In the genomic region with DNA sequence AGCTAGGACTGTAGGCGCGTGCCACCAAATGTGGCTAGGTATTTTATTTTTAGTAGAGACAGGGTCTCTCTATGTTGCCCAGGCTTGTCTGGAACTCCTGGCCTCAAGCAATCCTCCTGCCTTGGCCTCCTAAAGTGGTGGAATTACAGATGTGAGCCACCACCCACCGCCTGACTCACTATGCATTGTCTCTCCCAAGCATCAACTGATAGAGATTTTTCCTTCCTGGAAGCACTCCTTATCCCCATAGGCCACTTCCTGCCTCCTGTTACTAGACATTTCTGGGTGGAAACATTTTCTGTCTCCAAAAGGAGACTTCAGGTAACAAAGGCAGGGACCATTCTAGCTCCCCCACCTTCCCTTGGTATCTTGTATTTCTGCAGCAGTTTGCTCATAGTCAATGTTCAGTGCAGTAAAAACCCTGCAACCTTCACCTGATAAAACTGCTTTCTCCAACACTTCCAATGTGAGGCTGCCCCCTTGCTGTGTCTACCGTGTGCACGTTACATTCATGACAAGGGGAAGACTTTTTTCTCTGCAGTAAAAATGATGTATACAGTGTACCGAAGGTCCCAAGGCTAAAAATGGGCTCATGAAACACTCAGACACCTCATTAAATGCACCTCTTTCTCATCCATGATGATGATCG, we compare ENCODE assay signal across 24 cellular contexts.
DNase-seq lines count a peak whose midpoint lies in the region; ATAC-seq, FAIRE-seq and TF ChIP-seq lines count a peak whose summit lies in the region.
"Had no signal": no experiment of that assay in that cellular context is flagged by ENCODE, and none has a peak within 500 bp of the region (broad histone marks: within the 10 kb centered on the region; RNA-seq: fewer than 3 reads in every experiment).

No MANE protein-coding gene starts in this region.

- TF ChIP-seq RAD21 in SK-N-SH (IDR thresholded peaks at IDR 0.05; ENCODE audit: low read length) (0 out of 2 replicates have a peak, but pooled peaks have one; percentile 8), Ishikawa (IDR thresholded peaks at IDR 0.05; ENCODE audit: low read depth) (peak; percentile 16; the same call in 1 of the 2 replicates), GM12878 (IDR thresholded peaks at IDR 0.05; ENCODE audit: insufficient read depth, low read depth, low read length) (0 out of 2 replicates have a peak, but pooled peaks have one; percentile 15)

- H3K4me1 ChIP-seq in SK-N-SH (ENCODE audit: control insufficient read depth in 1 of 2, insufficient read depth in 2 of 2, low read depth in 1 of 2, low read length in 1 of 2): no peaks in the 10 kb centered on the region
- no peaks in the 10 kb centered on the region for H3K4me1 ChIP-seq in GM12878 (ENCODE audit: control insufficient read depth, insufficient read depth, low read length)

- in situ Hi-C loops in GM12878 (cut with MboI): no loop called here

- POLR2A ChIA-PET in SK-N-SH (lab: Yijun Ruan, JAX): no interaction called here
- POLR2A ChIA-PET in GM12878 (lab: Charles Lee): no interaction called here
- POLR2A ChIA-PET in activated CD4-positive, alpha-beta memory T cell treated with anti-CD3 and anti-CD28 coated beads for 36 hours (lab: Charles Lee): interaction anchor here (0.5 kb wide), 1 partner anchor 351 kb away, joined by 4 read pairs; no protein-coding TSS in a partner anchor

- H3K4me3 ChIP-seq in SK-N-SH (ENCODE audit: low read depth in 2 of 2, low read length in 1 of 2) (no peak overlapping the region), GM12878 (no peak overlapping the region)

- H3K9me3 Mint-ChIP-seq in activated CD4-positive, alpha-beta memory T cell treated with anti-CD3 and anti-CD28 coated beads for 36 hours: no peaks in the 10 kb centered on the region

- H3K27me3 Mint-ChIP-seq in activated CD4-positive, alpha-beta memory T cell treated with anti-CD3 and anti-CD28 coated beads for 36 hours: no peaks in the 10 kb centered on the region

- CTCF ChIA-PET in SK-N-SH (lab: Yijun Ruan, JAX): no interaction called here
- CTCF ChIA-PET in GM12878 (lab: Yijun Ruan, JAX): interaction anchor here (0.7 to 1.3 kb wide), 2 partner anchors 10 to 140 kb away, joined by 3 to 4 read pairs; no protein-coding TSS in a partner anchor
- CTCF ChIA-PET in activated CD4-positive, alpha-beta memory T cell treated with anti-CD3 and anti-CD28 coated beads for 36 hours (lab: Charles Lee): no interaction called here

- H3K9me3 ChIP-seq in SK-N-SH (no peaks in the 10 kb centered on the region), GM12878 (replicated peaks; ENCODE audit: control insufficient read depth, insufficient read depth, low read length) (peaks cover 4% of the 10 kb centered on the region; the same call in 2 of the 3 replicates)

- no peak for DNase-seq in SK-N-SH
- DNase-seq in GM12878 (ENCODE audit: low read depth, low spot score): no peak
- DNase-seq in left colon: no peak
- no peak for DNase-seq in kidney tubule cell (ENCODE audit: low spot score)
- no peak for DNase-seq in activated CD4-positive, alpha-beta memory T cell treated with anti-CD3 and anti-CD28 coated beads for 36 hours
- no peak for DNase-seq in activated CD4-positive, alpha-beta T cell treated with anti-CD3 and anti-CD28 coated beads for 1 hour
- DNase-seq: 8988T; Calu3; CD8-positive, alpha-beta memory T cell; DMS153; GDM1; H7; NCI-H1694; NCI-H2081; NCI-H2171; NCI-H345; NCI-H524; PC-3; Right ventricle myocardium superior; SW 1271 had no signal

- RAD21 ChIA-PET in GM12878 (lab: Charles Lee; ENCODE audit: unreplicated experiment): no interaction called here

- TF ChIP-seq EP300 in SK-N-SH (IDR thresholded peaks at IDR 0.05; ENCODE audit: borderline replicate concordance in 1 of 2, low read depth in 1 of 2, low read length in 1 of 2): no peak
- no peak for TF ChIP-seq EP300 in Ishikawa (IDR thresholded peaks at IDR 0.05; ENCODE audit: borderline replicate concordance)
- no peak for TF ChIP-seq EP300 in GM12878 (IDR thresholded peaks at IDR 0.05; ENCODE audit: borderline replicate concordance in 1 of 2, control insufficient read depth in 1 of 2, low read depth in 2 of 2, low read length in 2 of 2)

- WGBS in SK-N-SH (ENCODE audit: low lambda C conversion rate): 78% methylated on average over 7 of the region's 7 CpGs
- whole genome bisulfite sequencing in GM12878 (ENCODE audit: insufficient coverage, insufficient replicate concordance, low lambda C conversion rate, missing lambda C conversion rate): 87% methylated on average over 7 of the region's 7 CpGs

- H3K9me2 ChIP-seq in SK-N-SH: no peaks in the 10 kb centered on the region

- intact Hi-C loops in GM12878 (cut with micrococcal nuclease; ENCODE audit: unreplicated experiment): no loop called here
- intact Hi-C loops in left colon (cut with DNase I, micrococcal nuclease): no loop called here
- intact Hi-C loops in activated CD4-positive, alpha-beta memory T cell treated with anti-CD3 and anti-CD28 coated beads for 36 hours (cut with micrococcal nuclease): no loop called here

- no peak overlapping the region for H3K4me2 ChIP-seq in SK-N-SH
- H3K4me2 ChIP-seq in GM12878 (ENCODE audit: control insufficient read depth, insufficient read depth): no peak overlapping the region
- H3K4me2 ChIP-seq: KMS-11 had no signal

- H3K9ac ChIP-seq in SK-N-SH (no peak overlapping the region), GM12878 (ENCODE audit: control insufficient read depth, insufficient read depth, low read length) (no peak overlapping the region)
- H3K9ac ChIP-seq: KMS-11 had no signal

- H2AFZ ChIP-seq in SK-N-SH (ENCODE audit: low read depth) (no peak overlapping the region), GM12878 (ENCODE audit: control insufficient read depth, low read depth, low read length) (no peak overlapping the region)

- no peak overlapping the region for H3K4me3 Mint-ChIP-seq in activated CD4-positive, alpha-beta memory T cell treated with anti-CD3 and anti-CD28 coated beads for 36 hours
- H3K4me3 Mint-ChIP-seq: CD8-positive, alpha-beta memory T cell had no signal

- no peaks in the 10 kb centered on the region for H3K4me1 Mint-ChIP-seq in activated CD4-positive, alpha-beta memory T cell treated with anti-CD3 and anti-CD28 coated beads for 36 hours (ENCODE audit: low read depth)
- H3K4me1 Mint-ChIP-seq: CD8-positive, alpha-beta memory T cell had no signal

- H3F3A ChIP-seq in SK-N-SH (replicated peaks; ENCODE audit: insufficient read depth): no peaks in the 10 kb centered on the region

- no peak for TF ChIP-seq CTCF in SK-N-SH (IDR thresholded peaks at IDR 0.05)
- peak in 1 of 3 experiments; percentile 23; a peak in 1 of 6 replicates for TF ChIP-seq CTCF in GM12878 (IDR thresholded peaks at IDR 0.05 in 2 of 3, conservative IDR thresholded peaks at IDR 0.05 in 1 of 3; ENCODE audit: control insufficient read depth in 2 of 3, extremely low read depth in 1 of 3, insufficient read depth in 1 of 3, low read depth in 3 of 3, low read length in 3 of 3)

- no peak overlapping the region for H3K27ac Mint-ChIP-seq in activated CD4-positive, alpha-beta memory T cell treated with anti-CD3 and anti-CD28 coated beads for 36 hours

- no peak for TF ChIP-seq POLR2A in GM12878 (IDR thresholded peaks at IDR 0.05; ENCODE audit: low read depth, low read length)

- BruUV-seq in GM12878 (replicated peaks; lab: Mats Ljungman, UMichigan): no TSS peak

- H4K20me1 ChIP-seq in SK-N-SH (ENCODE audit: insufficient read depth) (no peaks in the 10 kb centered on the region), GM12878 (ENCODE audit: control insufficient read depth, insufficient read depth) (no peaks in the 10 kb centered on the region)

- FAIRE-seq in GM12878 (lab: Jason Lieb, UNC): no peak

- ATAC-seq in SK-N-SH treated with all-trans-retinoic acid at 6 μM for 48 hours: no peak
- ATAC-seq in GM12878: no peak
- ATAC-seq in left colon: peak; percentile 54
- ATAC-seq: PC-3 had no signal

- H3K36me3 Mint-ChIP-seq in activated CD4-positive, alpha-beta memory T cell treated with anti-CD3 and anti-CD28 coated beads for 36 hours: no peaks in the 10 kb centered on the region

- H3K79me2 ChIP-seq in SK-N-SH (ENCODE audit: insufficient read depth): no peaks in the 10 kb centered on the region
- no peaks in the 10 kb centered on the region for H3K79me2 ChIP-seq in GM12878 (ENCODE audit: control insufficient read depth, insufficient read depth, low read length)

- H3K27ac ChIP-seq in SK-N-SH (ENCODE audit: low read depth in 2 of 2, low read length in 1 of 2): no peak overlapping the region
- no peak overlapping the region for H3K27ac ChIP-seq in GM12878 (ENCODE audit: control insufficient read depth, insufficient read depth)
- H3K27ac ChIP-seq: C4-2B, KMS-11 had no signal

- no peaks in the 10 kb centered on the region; the same call in 1 of the 2 replicates for H3K27me3 ChIP-seq in SK-N-SH (ENCODE audit: insufficient read depth)
- no peaks in the 10 kb centered on the region for H3K27me3 ChIP-seq in GM12878 (replicated peaks in 1 of 2; ENCODE audit: control insufficient read depth in 2 of 2, insufficient read depth in 2 of 2, low read length in 1 of 2)

- SMC1A ChIA-PET in GM12878 (lab: Charles Lee; ENCODE audit: uncharacterized antibody, unreplicated experiment): no interaction called here

- no peaks in the 10 kb centered on the region for H3K36me3 ChIP-seq in SK-N-SH (replicated peaks in 1 of 2; ENCODE audit: control insufficient read depth in 1 of 2, insufficient read depth in 2 of 2, low read length in 1 of 2)
- H3K36me3 ChIP-seq in GM12878 (ENCODE audit: control insufficient read depth in 2 of 2, insufficient read depth in 2 of 2, low read length in 1 of 2): no peaks in the 10 kb centered on the region

TF ChIP-seq in SK-N-SH, 30 proteins besides CTCF, POLR2A, EP300 and RAD21 (continues in another document):
- no peak for TF ChIP-seq SMC3 (IDR thresholded peaks at IDR 0.05; ENCODE audit: low read depth, low read length)
- TF ChIP-seq GATA2 (CRISPR knock-in tag; IDR thresholded peaks at IDR 0.05): no peak
- no peak for TF ChIP-seq MXI1 (IDR thresholded peaks at IDR 0.05; ENCODE audit: low read depth, low read length)
- TF ChIP-seq JUND (IDR thresholded peaks at IDR 0.05): no peak

TF ChIP-seq in SK-N-SH treated with all-trans-retinoic acid at 6 μM for 48 hours, 23 proteins besides CTCF, POLR2A, EP300 and RAD21 (continues in another document):
- TF ChIP-seq ZNF565 (CRISPR knock-in tag; conservative IDR thresholded peaks at IDR 0.05; ENCODE audit: low read depth) (no peak), TCF4 (CRISPR knock-in tag; IDR thresholded peaks at IDR 0.05; ENCODE audit: borderline replicate concordance) (no peak)

TF ChIP-seq in Ishikawa, 13 proteins besides CTCF, POLR2A, EP300 and RAD21 (continues in another document):
- no peak for TF ChIP-seq CREB1 (IDR thresholded peaks at IDR 0.05; ENCODE audit: low read depth)

TF ChIP-seq in GM12878, 131 proteins besides CTCF, POLR2A, EP300 and RAD21 (continues in another document):
- no peak for TF ChIP-seq SMAD5 (IDR thresholded peaks at IDR 0.05; ENCODE audit: low read depth)
- no peak for TF ChIP-seq CBX3 (IDR thresholded peaks at IDR 0.05; ENCODE audit: borderline replicate concordance, low read depth)

Comparison
In these comparisons a context has a peak if more than half of its experiments do, and no peak if none do; other contexts are left out.
1. Of the 26 proteins assayed by ChIP-seq in both GM12878 and SK-N-SH: peak only in GM12878: none; only in SK-N-SH: none; in both: RAD21; in neither: 24; mixed calls (peak in some experiments, not most) for 1.